ENCODE assay signal across 8 cellular contexts in the genomic region with DNA sequence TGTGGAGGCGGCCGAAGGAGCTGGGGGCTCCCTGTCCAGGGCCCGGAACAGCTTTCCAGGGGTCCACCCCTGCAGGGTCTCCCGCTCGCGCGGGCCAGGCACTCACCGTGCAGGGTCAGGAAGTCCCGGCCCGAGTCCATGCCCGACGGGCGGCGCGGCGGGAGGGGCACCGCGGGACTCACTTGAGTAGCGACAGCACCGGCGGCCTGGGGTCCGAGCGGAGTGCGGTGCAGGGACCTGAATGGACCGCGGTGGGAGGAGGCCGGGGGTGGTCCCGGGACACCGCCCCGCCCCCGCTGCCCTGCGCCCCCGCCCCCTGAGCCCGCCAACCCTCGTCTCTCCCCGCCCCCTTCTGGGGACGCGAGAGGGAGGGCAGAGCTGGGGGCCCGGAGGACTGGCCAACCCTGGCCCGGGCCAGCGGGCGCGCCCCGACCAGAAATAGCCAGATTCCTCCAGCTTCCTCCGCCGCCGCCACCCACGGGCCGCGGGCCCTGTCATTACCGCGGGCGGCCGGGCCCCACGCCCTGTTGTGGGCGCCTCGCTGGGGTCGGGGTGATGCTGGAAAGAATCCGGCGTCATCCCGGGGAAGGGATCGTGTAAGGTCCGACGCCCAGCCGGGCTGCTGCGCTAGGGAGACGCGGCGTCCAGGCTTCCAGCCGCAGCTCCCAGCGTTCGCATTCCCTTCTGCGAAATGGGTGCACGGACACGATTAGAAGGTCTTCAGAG. TPM values are rescaled to one million over a fixed set of nuclear protein-coding genes. Genes with fewer than 3 reads are reported as not detected.
A peak's percentile ranks its signal among the peaks of the same experiment; 100 is the strongest.
DNase-seq lines count a peak whose midpoint lies in the region; ATAC-seq and TF ChIP-seq lines count a peak whose summit lies in the region.

A gene (minus strand): TSS at position 243 of the 726 bp plus-strand sequence. CDS start 103 bp downstream, at position 140.

- peaks cover 4% of the 10 kb centered on the region; the same call in 1 of the 2 replicates for H3K27me3 Mint-ChIP-seq in HFFc6 (ENCODE audit: insufficient read depth)

- no peak for TF ChIP-seq CTCF in HFFc6 (IDR thresholded peaks at IDR 0.05)

- peak within 1 kb of the TSS; percentile 77 for H3K4me3 Mint-ChIP-seq in HFFc6

- H3K9me3 Mint-ChIP-seq in HFFc6, result no peaks in the 10 kb centered on the region

- DNase-seq in HFFc6, result peak; percentile 28
- DNase-seq in activated CD4-positive, alpha-beta T cell treated with anti-CD3 and anti-CD28 coated beads, Interleukin-2, amount 50 U/mL, for 48 hours, result peak; percentile 24 to 33
- peak; percentile 77 for DNase-seq in epidermal melanocyte (ENCODE audit: insufficient read length, low spot score)
- peak; percentile 84 for DNase-seq in medulla oblongata (ENCODE audit: extremely low spot score)
- DNase-seq in stromal cell of bone marrow (ENCODE audit: low read depth), result peak; percentile 63
- DNase-seq in superior temporal gyrus (ENCODE audit: extremely low spot score), result no peak
- DNase-seq in NCI-H524 treated with DMSO at 0.1 percent for 48 hours (lab: John Stamatoyannopoulos, UW), result no peak

- no peak for ATAC-seq in HG03280 (IDR thresholded peaks at IDR 0.05; ENCODE audit: unreplicated experiment)

- H3K36me3 Mint-ChIP-seq in HFFc6 (ENCODE audit: low read depth), result no peaks in the 10 kb centered on the region

- peaks cover 33% of the 10 kb centered on the region for H3K4me1 Mint-ChIP-seq in HFFc6 (ENCODE audit: low read depth)

- H3K27ac Mint-ChIP-seq in HFFc6, result peak within 1 kb of the TSS; percentile 69

RNA-seq across cellular contexts. Expression of the gene that starts here (rescaled TPM):
- total RNA-seq in HFFc6 (2021; fragmentation: NEBNext Ultra II Directional; extraction: Animal tissue kit (Norgen Biotek cat#: 25700)), result 10 to 100 TPM; 11.1 to 22.4 (median 17.6) TPM

Comparison
In these comparisons a context has a peak if more than half of its experiments do, and no peak if none do; other contexts are left out.
1. DNase-seq: peak in HFFc6 (single experiment), activated CD4-positive, alpha-beta T cell treated with anti-CD3 and anti-CD28 coated beads, Interleukin-2, amount 50 U/mL, for 48 hours (2 of 2), epidermal melanocyte (single experiment), medulla oblongata (single experiment) and stromal cell of bone marrow (single experiment); none in superior temporal gyrus (single experiment) and NCI-H524 treated with DMSO at 0.1 percent for 48 hours (single experiment).